Comparison of ENCODE assay signal across 1 cellular context in the genomic region with DNA sequence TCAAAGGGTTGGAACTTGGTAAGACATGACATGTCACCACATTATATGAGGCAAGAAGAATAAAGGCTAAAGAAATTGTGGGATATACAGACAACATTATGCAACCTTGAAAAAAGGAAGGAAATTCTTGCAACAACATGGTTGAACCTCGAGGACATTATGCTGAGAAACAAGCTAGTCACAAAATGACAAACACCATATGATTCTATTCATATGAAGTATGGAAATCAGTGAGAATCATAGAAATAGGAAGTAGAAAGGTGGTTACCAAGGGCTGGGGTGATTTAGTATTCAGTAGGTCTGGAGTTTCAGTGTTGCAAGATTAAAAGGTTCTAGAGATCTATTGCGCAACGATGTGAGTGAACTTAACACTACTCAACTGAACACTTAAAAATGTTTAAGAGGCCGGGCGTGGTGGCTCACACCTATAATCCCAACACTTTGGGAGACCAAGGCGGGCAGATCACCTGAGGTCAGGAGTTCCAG.
TF ChIP-seq lines count a peak whose summit lies in the region.

No MANE protein-coding gene starts in this region.

TF ChIP-seq in GM23338, 12 proteins besides CTCF, POLR2A, EP300 and RAD21 (continued from another document):
- TF ChIP-seq, protein P1, sequence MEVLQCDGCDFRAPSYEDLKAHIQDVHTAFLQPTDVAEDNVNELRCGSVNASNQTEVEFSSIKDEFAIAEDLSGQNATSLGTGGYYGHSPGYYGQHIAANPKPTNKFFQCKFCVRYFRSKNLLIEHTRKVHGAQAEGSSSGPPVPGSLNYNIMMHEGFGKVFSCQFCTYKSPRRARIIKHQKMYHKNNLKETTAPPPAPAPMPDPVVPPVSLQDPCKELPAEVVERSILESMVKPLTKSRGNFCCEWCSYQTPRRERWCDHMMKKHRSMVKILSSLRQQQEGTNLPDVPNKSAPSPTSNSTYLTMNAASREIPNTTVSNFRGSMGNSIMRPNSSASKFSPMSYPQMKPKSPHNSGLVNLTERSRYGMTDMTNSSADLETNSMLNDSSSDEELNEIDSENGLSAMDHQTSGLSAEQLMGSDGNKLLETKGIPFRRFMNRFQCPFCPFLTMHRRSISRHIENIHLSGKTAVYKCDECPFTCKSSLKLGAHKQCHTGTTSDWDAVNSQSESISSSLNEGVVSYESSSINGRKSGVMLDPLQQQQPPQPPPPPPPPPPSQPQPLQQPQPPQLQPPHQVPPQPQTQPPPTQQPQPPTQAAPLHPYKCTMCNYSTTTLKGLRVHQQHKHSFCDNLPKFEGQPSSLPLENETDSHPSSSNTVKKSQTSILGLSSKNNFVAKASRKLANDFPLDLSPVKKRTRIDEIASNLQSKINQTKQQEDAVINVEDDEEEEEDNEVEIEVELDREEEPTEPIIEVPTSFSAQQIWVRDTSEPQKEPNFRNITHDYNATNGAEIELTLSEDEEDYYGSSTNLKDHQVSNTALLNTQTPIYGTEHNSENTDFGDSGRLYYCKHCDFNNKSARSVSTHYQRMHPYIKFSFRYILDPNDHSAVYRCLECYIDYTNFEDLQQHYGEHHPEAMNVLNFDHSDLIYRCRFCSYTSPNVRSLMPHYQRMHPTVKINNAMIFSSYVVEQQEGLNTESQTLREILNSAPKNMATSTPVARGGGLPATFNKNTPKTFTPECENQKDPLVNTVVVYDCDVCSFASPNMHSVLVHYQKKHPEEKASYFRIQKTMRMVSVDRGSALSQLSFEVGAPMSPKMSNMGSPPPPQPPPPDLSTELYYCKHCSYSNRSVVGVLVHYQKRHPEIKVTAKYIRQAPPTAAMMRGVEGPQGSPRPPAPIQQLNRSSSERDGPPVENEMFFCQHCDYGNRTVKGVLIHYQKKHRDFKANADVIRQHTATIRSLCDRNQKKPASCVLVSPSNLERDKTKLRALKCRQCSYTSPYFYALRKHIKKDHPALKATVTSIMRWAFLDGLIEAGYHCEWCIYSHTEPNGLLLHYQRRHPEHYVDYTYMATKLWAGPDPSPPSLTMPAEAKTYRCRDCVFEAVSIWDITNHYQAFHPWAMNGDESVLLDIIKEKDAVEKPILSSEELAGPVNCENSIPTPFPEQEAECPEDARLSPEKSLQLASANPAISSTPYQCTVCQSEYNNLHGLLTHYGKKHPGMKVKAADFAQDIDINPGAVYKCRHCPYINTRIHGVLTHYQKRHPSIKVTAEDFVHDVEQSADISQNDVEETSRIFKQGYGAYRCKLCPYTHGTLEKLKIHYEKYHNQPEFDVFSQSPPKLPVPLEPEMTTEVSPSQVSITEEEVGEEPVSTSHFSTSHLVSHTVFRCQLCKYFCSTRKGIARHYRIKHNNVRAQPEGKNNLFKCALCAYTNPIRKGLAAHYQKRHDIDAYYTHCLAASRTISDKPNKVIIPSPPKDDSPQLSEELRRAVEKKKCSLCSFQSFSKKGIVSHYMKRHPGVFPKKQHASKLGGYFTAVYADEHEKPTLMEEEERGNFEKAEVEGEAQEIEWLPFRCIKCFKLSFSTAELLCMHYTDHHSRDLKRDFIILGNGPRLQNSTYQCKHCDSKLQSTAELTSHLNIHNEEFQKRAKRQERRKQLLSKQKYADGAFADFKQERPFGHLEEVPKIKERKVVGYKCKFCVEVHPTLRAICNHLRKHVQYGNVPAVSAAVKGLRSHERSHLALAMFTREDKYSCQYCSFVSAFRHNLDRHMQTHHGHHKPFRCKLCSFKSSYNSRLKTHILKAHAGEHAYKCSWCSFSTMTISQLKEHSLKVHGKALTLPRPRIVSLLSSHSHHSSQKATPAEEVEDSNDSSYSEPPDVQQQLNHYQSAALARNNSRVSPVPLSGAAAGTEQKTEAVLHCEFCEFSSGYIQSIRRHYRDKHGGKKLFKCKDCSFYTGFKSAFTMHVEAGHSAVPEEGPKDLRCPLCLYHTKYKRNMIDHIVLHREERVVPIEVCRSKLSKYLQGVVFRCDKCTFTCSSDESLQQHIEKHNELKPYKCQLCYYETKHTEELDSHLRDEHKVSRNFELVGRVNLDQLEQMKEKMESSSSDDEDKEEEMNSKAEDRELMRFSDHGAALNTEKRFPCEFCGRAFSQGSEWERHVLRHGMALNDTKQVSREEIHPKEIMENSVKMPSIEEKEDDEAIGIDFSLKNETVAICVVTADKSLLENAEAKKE (CRISPR knock-in tag; IDR thresholded peaks at IDR 0.05) = no peak
- no peak for TF ChIP-seq STAT1 (IDR thresholded peaks at IDR 0.05; ENCODE audit: unreplicated experiment)
- TF ChIP-seq JUNB (IDR thresholded peaks at IDR 0.05; ENCODE audit: unreplicated experiment) = no peak
- no peak for TF ChIP-seq CREB1 (CRISPR knock-in tag; IDR thresholded peaks at IDR 0.05; ENCODE audit: low read depth)
- TF ChIP-seq EZH2phosphoT487 (IDR thresholded peaks at IDR 0.05; ENCODE audit: unreplicated experiment) = no peak
- no peak for TF ChIP-seq NANOG (IDR thresholded peaks at IDR 0.05; ENCODE audit: borderline replicate concordance)
- TF ChIP-seq, protein P2, sequence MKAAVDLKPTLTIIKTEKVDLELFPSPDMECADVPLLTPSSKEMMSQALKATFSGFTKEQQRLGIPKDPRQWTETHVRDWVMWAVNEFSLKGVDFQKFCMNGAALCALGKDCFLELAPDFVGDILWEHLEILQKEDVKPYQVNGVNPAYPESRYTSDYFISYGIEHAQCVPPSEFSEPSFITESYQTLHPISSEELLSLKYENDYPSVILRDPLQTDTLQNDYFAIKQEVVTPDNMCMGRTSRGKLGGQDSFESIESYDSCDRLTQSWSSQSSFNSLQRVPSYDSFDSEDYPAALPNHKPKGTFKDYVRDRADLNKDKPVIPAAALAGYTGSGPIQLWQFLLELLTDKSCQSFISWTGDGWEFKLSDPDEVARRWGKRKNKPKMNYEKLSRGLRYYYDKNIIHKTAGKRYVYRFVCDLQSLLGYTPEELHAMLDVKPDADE (IDR thresholded peaks at IDR 0.05) = no peak
